ENCODE assay signal across 19 cellular contexts in the genomic region with DNA sequence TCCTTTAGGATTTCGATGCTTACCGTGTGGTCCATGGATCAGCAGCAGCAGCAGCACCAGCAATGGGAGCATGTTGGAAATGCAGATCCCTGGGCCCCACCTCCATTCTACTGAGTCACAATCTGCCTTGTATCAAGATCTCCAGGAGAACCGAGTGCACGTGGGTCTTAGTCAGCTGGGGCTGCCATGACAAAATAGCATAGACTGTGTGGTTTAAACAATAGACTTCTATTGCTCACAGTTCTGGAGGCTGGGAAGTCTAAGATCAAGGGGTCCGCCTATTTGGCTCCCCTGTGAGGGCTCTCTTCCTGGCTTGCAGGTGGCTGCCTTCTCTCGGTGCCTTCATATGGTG. TPM values are rescaled to one million over a fixed set of nuclear protein-coding genes. Genes with fewer than 3 reads are reported as not detected.
DNase-seq lines count a peak whose midpoint lies in the region; ATAC-seq and TF ChIP-seq lines count a peak whose summit lies in the region.
"Had no signal": no experiment of that assay in that cellular context is flagged by ENCODE, and none has a peak within 500 bp of the region (broad histone marks: within the 10 kb centered on the region; RNA-seq: fewer than 3 reads in every experiment).

No MANE protein-coding gene starts in this region.

- H3K9me3 ChIP-seq in breast epithelium: no peaks in the 10 kb centered on the region
- no peaks in the 10 kb centered on the region for H3K9me3 ChIP-seq in left lung
- H3K9me3 ChIP-seq in upper lobe of right lung: no peaks in the 10 kb centered on the region
- H3K9me3 ChIP-seq: A549 had no signal

- no peak overlapping the region for H3K4me3 Mint-ChIP-seq in MCF 10A (ENCODE audit: unreplicated experiment)
- H3K4me3 Mint-ChIP-seq in stimulated activated effector memory CD8-positive, alpha-beta T cell treated with anti-CD3 and anti-CD28 coated beads, Interleukin-12 subunit alpha, Interleukin-12 subunit beta, amount 100 ng/mL, for 72 hours: no peak overlapping the region

- peak; percentile 42 for DNase-seq in MCF 10A (ENCODE audit: unreplicated experiment)
- no peak for DNase-seq in breast epithelium (ENCODE audit: low spot score in 2 of 2)
- DNase-seq in OCI-M1 (lab: John Stamatoyannopoulos, UW): peak; percentile 40
- peak; percentile 12 for DNase-seq in epidermal melanocyte (ENCODE audit: insufficient read length, low spot score)
- no peak for DNase-seq in stimulated activated effector memory CD8-positive, alpha-beta T cell treated with anti-CD3 and anti-CD28 coated beads, Interleukin-12 subunit alpha, Interleukin-12 subunit beta, amount 100 ng/mL, for 72 hours (ENCODE audit: low spot score in 2 of 2)
- DNase-seq in left lung: no peak
- DNase-seq in upper lobe of right lung: no peak
- DNase-seq: AML-193, Calu3, KBM-7, NCI-H1930, NCI-H2171, NCI-H446 treated with DMSO at 0.1 percent for 48 hours, NCI-H774 had no signal

- H3K27ac Mint-ChIP-seq in MCF 10A (ENCODE audit: low read depth, unreplicated experiment): no peak overlapping the region
- H3K27ac Mint-ChIP-seq in stimulated activated effector memory CD8-positive, alpha-beta T cell treated with anti-CD3 and anti-CD28 coated beads, Interleukin-12 subunit alpha, Interleukin-12 subunit beta, amount 100 ng/mL, for 72 hours: no peak overlapping the region

- BruUV-seq in MCF 10A (replicated peaks; lab: Mats Ljungman, UMichigan): no TSS peak

- H3K36me3 ChIP-seq in breast epithelium (no peaks in the 10 kb centered on the region), left lung (no peaks in the 10 kb centered on the region), upper lobe of right lung (no peaks in the 10 kb centered on the region)

- intact Hi-C loops in MCF 10A (cut with micrococcal nuclease) (no loop called here), breast epithelium (cut with DNase I; ENCODE audit: low total_unique reads) (no loop called here), left lung (cut with DNase I) (no loop called here), upper lobe of right lung (cut with DNase I) (no loop called here)

- H3K4me1 ChIP-seq in breast epithelium (no peaks in the 10 kb centered on the region), left lung (no peaks in the 10 kb centered on the region), upper lobe of right lung (no peaks in the 10 kb centered on the region)
- H3K4me1 ChIP-seq: A549 had no signal

- no peaks in the 10 kb centered on the region for H3K9me3 Mint-ChIP-seq in MCF 10A (ENCODE audit: unreplicated experiment)
- no peaks in the 10 kb centered on the region for H3K9me3 Mint-ChIP-seq in stimulated activated effector memory CD8-positive, alpha-beta T cell treated with anti-CD3 and anti-CD28 coated beads, Interleukin-12 subunit alpha, Interleukin-12 subunit beta, amount 100 ng/mL, for 72 hours

- peak; percentile 45 for ATAC-seq in stimulated activated effector memory CD8-positive, alpha-beta T cell treated with anti-CD3 and anti-CD28 coated beads, Interleukin-12 subunit alpha, Interleukin-12 subunit beta, amount 100 ng/mL, for 72 hours
- ATAC-seq in GM18907 (IDR thresholded peaks at IDR 0.05; ENCODE audit: unreplicated experiment) (no peak), left lung (no peak), upper lobe of right lung (no peak)
- ATAC-seq: GM12878 had no signal

- H3K36me3 Mint-ChIP-seq in MCF 10A (ENCODE audit: insufficient read depth, unreplicated experiment): no peaks in the 10 kb centered on the region
- no peaks in the 10 kb centered on the region for H3K36me3 Mint-ChIP-seq in stimulated activated effector memory CD8-positive, alpha-beta T cell treated with anti-CD3 and anti-CD28 coated beads, Interleukin-12 subunit alpha, Interleukin-12 subunit beta, amount 100 ng/mL, for 72 hours

- H3K27me3 Mint-ChIP-seq in MCF 10A (ENCODE audit: insufficient read depth, unreplicated experiment): peaks cover 31% of the 10 kb centered on the region

- H3K4me3 ChIP-seq in breast epithelium (no peak overlapping the region), left lung (no peak overlapping the region), upper lobe of right lung (no peak overlapping the region)
- H3K4me3 ChIP-seq: A549, GM12878 had no signal

- no peak overlapping the region for H3K27ac ChIP-seq in breast epithelium
- H3K27ac ChIP-seq in left lung: no peak overlapping the region
- no peak overlapping the region for H3K27ac ChIP-seq in upper lobe of right lung
- H3K27ac ChIP-seq: A549 had no signal

- POLR2A ChIA-PET in MCF 10A (lab: Yijun Ruan, JAX): no interaction called here

- no peak for TF ChIP-seq POLR2A in breast epithelium (IDR thresholded peaks at IDR 0.05)

- CTCF ChIA-PET in MCF 10A (lab: Yijun Ruan, JAX): no interaction called here

- H3K27me3 ChIP-seq in breast epithelium (peaks cover 0 to 21% of the 10 kb centered on the region in 2 donors), left lung (peaks cover 0 to 72% of the 10 kb centered on the region in 2 donors), upper lobe of right lung (peaks cover 18% of the 10 kb centered on the region)

- H3K4me1 Mint-ChIP-seq in MCF 10A (ENCODE audit: insufficient read depth, unreplicated experiment): no peaks in the 10 kb centered on the region
- no peaks in the 10 kb centered on the region for H3K4me1 Mint-ChIP-seq in stimulated activated effector memory CD8-positive, alpha-beta T cell treated with anti-CD3 and anti-CD28 coated beads, Interleukin-12 subunit alpha, Interleukin-12 subunit beta, amount 100 ng/mL, for 72 hours

- TF ChIP-seq CTCF in MCF 10A (IDR thresholded peaks at IDR 0.05; ENCODE audit: unreplicated experiment) (no peak), breast epithelium (IDR thresholded peaks at IDR 0.05) (no peak), left lung (IDR thresholded peaks at IDR 0.05) (no peak), upper lobe of right lung (IDR thresholded peaks at IDR 0.05) (no peak)

RNA-seq across cellular contexts. Expression of a gene that starts 1.3 kb away (rescaled TPM):
- total RNA-seq in MCF 10A (2022): not detected in 2 replicates
- total RNA-seq in breast epithelium: not detected
- total RNA-seq in left lung: not detected
- not detected for total RNA-seq in upper lobe of right lung
- total RNA-seq: Calu3, G401, GM12878, RPMI7951 had no signal

Comparison
In these comparisons a context has a peak if more than half of its experiments do, and no peak if none do; other contexts are left out.
1. DNase-seq: peak in MCF 10A (single experiment), OCI-M1 (single experiment) and epidermal melanocyte (single experiment); none in breast epithelium (0 of 2), stimulated activated effector memory CD8-positive, alpha-beta T cell treated with anti-CD3 and anti-CD28 coated beads, Interleukin-12 subunit alpha, Interleukin-12 subunit beta, amount 100 ng/mL, for 72 hours (0 of 2), left lung (0 of 2) and upper lobe of right lung (single experiment).